ENCODE assay signal across 9 cellular contexts in the genomic region with DNA sequence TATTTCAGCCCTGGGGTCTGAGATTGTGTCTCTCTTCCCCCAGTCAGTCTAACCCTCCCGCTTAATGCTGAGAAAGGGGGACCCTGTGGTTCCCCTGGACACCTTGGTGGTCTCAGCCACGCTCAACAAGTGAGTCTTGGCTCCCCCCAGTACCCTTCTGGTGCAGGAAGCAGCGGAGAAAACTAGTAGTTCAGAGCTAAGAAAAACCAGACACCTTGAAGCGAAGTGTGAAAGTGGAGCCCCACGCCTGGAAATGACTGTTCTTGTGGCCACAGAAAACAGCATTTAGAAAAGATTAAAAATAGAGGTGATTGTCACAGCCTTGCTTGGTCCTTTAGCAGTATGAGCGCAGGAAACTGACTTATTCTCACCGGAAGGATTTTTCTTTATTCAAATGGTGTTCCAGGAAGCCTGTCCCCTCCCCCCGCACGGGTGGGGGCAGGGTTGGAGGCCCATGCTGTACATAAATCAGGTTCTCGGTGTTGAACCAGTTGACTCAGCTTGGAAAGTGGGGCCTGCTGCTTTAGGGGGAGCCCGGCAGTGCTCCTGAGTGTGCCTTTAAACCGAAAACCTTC. TPM values are rescaled to one million over a fixed set of nuclear protein-coding genes. Genes with fewer than 3 reads are reported as not detected.
DNase-seq lines count a peak whose midpoint lies in the region; ATAC-seq lines count a peak whose summit lies in the region.
"Had no signal": no experiment of that assay in that cellular context is flagged by ENCODE, and none has a peak within 500 bp of the region (broad histone marks: within the 10 kb centered on the region; RNA-seq: fewer than 3 reads in every experiment).

No MANE protein-coding gene starts in this region.

- peaks cover 51% of the 10 kb centered on the region for H3K36me3 Mint-ChIP-seq in central memory CD8-positive, alpha-beta T cell (ENCODE audit: insufficient read depth)

- peak; percentile 48 for DNase-seq in HT1080 (ENCODE audit: low read depth)
- DNase-seq in activated CD4-positive, CD25-positive, alpha-beta regulatory T cell (lab: John Stamatoyannopoulos, UW) = peak; percentile 72 to 84 (median 82)
- peak; percentile 70 to 86 for DNase-seq in central memory CD8-positive, alpha-beta T cell (ENCODE audit: low spot score in 2 of 2)
- peak; percentile 94 for DNase-seq in stimulated activated CD8-positive, alpha-beta memory T cell treated with anti-CD3 and anti-CD28 coated beads, Interleukin-4, amount 100 ng/mL, for 48 hours
- DNase-seq in cerebellar nuclear complex (lab: John Stamatoyannopoulos, UW) = no peak

- H3K9me3 ChIP-seq in BLaER1 treated with 17β-estradiol and CSF1 and Interleukin-3, amounts not matched to agents 10 nM and 100 nM (replicated peaks in 1 of 11) = no peaks in the 10 kb centered on the region
- no peaks in the 10 kb centered on the region for H3K9me3 ChIP-seq in mesodermal cell (ENCODE audit: control insufficient read depth, low read length)

- H3K4me3 Mint-ChIP-seq in central memory CD8-positive, alpha-beta T cell = peak overlapping the region; percentile 95

- 14 to 19% methylated on average over 11 to 12 of the region's 12 CpGs for WGBS in mesodermal cell (ENCODE audit: insufficient coverage in 2 of 2), 2 experiments

- peak overlapping the region; percentile 75 to 100 (median 98) for H3K27ac ChIP-seq in BLaER1 treated with 17β-estradiol and CSF1 and Interleukin-3, amounts not matched to agents 10 nM and 100 nM
- peak overlapping the region; percentile 93 for H3K27ac ChIP-seq in mesodermal cell (ENCODE audit: low read depth, low read length, severe bottlenecking)

- peaks cover 26 to 46% (median 41%) of the 10 kb centered on the region in 11 experiments for H3K36me3 ChIP-seq in BLaER1 treated with 17β-estradiol and CSF1 and Interleukin-3, amounts not matched to agents 10 nM and 100 nM
- H3K36me3 ChIP-seq in mesodermal cell (ENCODE audit: control insufficient read depth, insufficient read depth, low read length) = peaks cover 46% of the 10 kb centered on the region

- peak overlapping the region; percentile 89 to 100 (median 97) for H3K9ac ChIP-seq in BLaER1 treated with 17β-estradiol and CSF1 and Interleukin-3, amounts not matched to agents 10 nM and 100 nM

- H3K27me3 Mint-ChIP-seq in central memory CD8-positive, alpha-beta T cell = no peaks in the 10 kb centered on the region

- ATAC-seq in GM19395 (IDR thresholded peaks at IDR 0.05; ENCODE audit: unreplicated experiment) = peak; percentile 53
- peak; percentile 74 for ATAC-seq in central memory CD8-positive, alpha-beta T cell (replicated peaks; ENCODE audit: extremely low read depth, poor library complexity, severe bottlenecking)

- H3K27ac Mint-ChIP-seq in central memory CD8-positive, alpha-beta T cell (ENCODE audit: low read depth) = peak overlapping the region; percentile 93

- peak overlapping the region; percentile 93 to 100 (median 98) for H3K4me2 ChIP-seq in BLaER1 treated with 17β-estradiol and CSF1 and Interleukin-3, amounts not matched to agents 10 nM and 100 nM

- peaks cover 66% of the 10 kb centered on the region for H3K4me1 Mint-ChIP-seq in central memory CD8-positive, alpha-beta T cell

- no peaks in the 10 kb centered on the region for H3K27me3 ChIP-seq in BLaER1 treated with 17β-estradiol and CSF1 and Interleukin-3, amounts not matched to agents 10 nM and 100 nM

- no peaks in the 10 kb centered on the region for H3K9me3 Mint-ChIP-seq in central memory CD8-positive, alpha-beta T cell

- H3K4me3 ChIP-seq in BLaER1 treated with 17β-estradiol and CSF1 and Interleukin-3, amounts not matched to agents 10 nM and 100 nM = peak overlapping the region; percentile 91 to 100 (median 98)
- peak overlapping the region; percentile 93 for H3K4me3 ChIP-seq in mesodermal cell (ENCODE audit: extremely low read depth, insufficient read depth, low read length, poor library complexity, severe bottlenecking)

- peaks cover 48 to 61% (median 53%) of the 10 kb centered on the region in 11 experiments; a peak in 21 of 22 replicates for H4K20me1 ChIP-seq in BLaER1 treated with 17β-estradiol and CSF1 and Interleukin-3, amounts not matched to agents 10 nM and 100 nM

- peaks cover 46 to 63% (median 57%) of the 10 kb centered on the region in 10 experiments for H3K4me1 ChIP-seq in BLaER1 treated with 17β-estradiol and CSF1 and Interleukin-3, amounts not matched to agents 10 nM and 100 nM
- H3K4me1 ChIP-seq in mesodermal cell (ENCODE audit: control insufficient read depth, insufficient read depth, low read length, poor library complexity, severe bottlenecking) = peaks cover 11% of the 10 kb centered on the region

RNA-seq across cellular contexts. Expression of a gene that starts 8.1 kb away (rescaled TPM):
- total RNA-seq in HT1080 (2014; rRNA removed; shearing (Covaris generic)) = 74.7 and 80.7 TPM in 2 replicates
- polyA plus RNA-seq in HT1080 (2015; cell fraction: cytosol; rRNA removed) = 96.2 and 106 TPM in 2 replicates
- polyA plus RNA-seq in HT1080 (2015; cell fraction: nucleus; rRNA removed) = 46.0 and 48.4 TPM in 2 replicates
- 39.4 TPM for polyA plus RNA-seq in mesodermal cell (2013, experiment 1 of 2)
- 36.0 TPM for polyA plus RNA-seq in mesodermal cell (2013, experiment 2 of 2)

RNA-seq across cellular contexts. Expression of a gene that starts 8.3 kb away (rescaled TPM):
- total RNA-seq in HT1080 (2014; rRNA removed; shearing (Covaris generic)) = 5,179 and 7,098 TPM in 2 replicates
- polyA plus RNA-seq in HT1080 (2015; cell fraction: cytosol; rRNA removed) = 2,943 and 3,535 TPM in 2 replicates
- polyA plus RNA-seq in HT1080 (2015; cell fraction: nucleus; rRNA removed) = 822 and 899 TPM in 2 replicates
- 2,117 TPM for polyA plus RNA-seq in mesodermal cell (2013, experiment 1 of 2)
- 1,972 TPM for polyA plus RNA-seq in mesodermal cell (2013, experiment 2 of 2)

RNA-seq across cellular contexts. Expression of a gene that starts 16.8 kb away (rescaled TPM):
- not detected in 2 replicates for total RNA-seq in HT1080 (2014; rRNA removed; shearing (Covaris generic))
- not detected in 2 replicates for polyA plus RNA-seq in HT1080 (2015; cell fraction: cytosol; rRNA removed)
- polyA plus RNA-seq in HT1080 (2015; cell fraction: nucleus; rRNA removed) = not detected in 2 replicates
- not detected for polyA plus RNA-seq in mesodermal cell (2013, experiment 1 of 2)
- polyA plus RNA-seq in mesodermal cell (2013, experiment 2 of 2) = not detected
- total RNA-seq: NCI-H460 had no signal

Comparison
In these comparisons a context has a peak if more than half of its experiments do, and no peak if none do; other contexts are left out.
1. DNase-seq: peak in HT1080 (single experiment), activated CD4-positive, CD25-positive, alpha-beta regulatory T cell (4 of 4), central memory CD8-positive, alpha-beta T cell (2 of 2) and stimulated activated CD8-positive, alpha-beta memory T cell treated with anti-CD3 and anti-CD28 coated beads, Interleukin-4, amount 100 ng/mL, for 48 hours (single experiment); none in cerebellar nuclear complex (0 of 2).